ENCODE assay signal across 10 cellular contexts in genomic region chr6:28809947-28810654, GRCh38.
DNase-seq lines count a peak whose midpoint lies in the region; ATAC-seq, FAIRE-seq and TF ChIP-seq lines count a peak whose summit lies in the region.
"Had no signal": no experiment of that assay in that cellular context is flagged by ENCODE, and none has a peak within 500 bp of the region (broad histone marks: within the 10 kb centered on the region; RNA-seq: fewer than 3 reads in every experiment).

No MANE protein-coding gene starts in this region.

- CTCF ChIA-PET in endothelial cell of umbilical vein (lab: Charles Lee) = interaction anchor here (1.5 kb wide), 1 partner anchor 28 kb away, joined by 11 read pairs; no protein-coding TSS in a partner anchor

- H3K9ac ChIP-seq in endothelial cell of umbilical vein (replicated peaks; ENCODE audit: extremely low read depth, insufficient read depth, low read length) = no peak overlapping the region
- no peak overlapping the region for H3K9ac ChIP-seq in skeletal muscle tissue (ENCODE audit: low read depth in 1 of 3, low read length in 3 of 3)

- H3K36me3 Mint-ChIP-seq in activated naive CD4-positive, alpha-beta T cell treated with anti-CD3 and anti-CD28 coated beads, Interleukin-2, amount 50 U/mL, for 24 hours = peaks cover 17% of the 10 kb centered on the region

- FAIRE-seq in endothelial cell of umbilical vein (lab: Jason Lieb, UNC) = peak; percentile 47

- H2AFZ ChIP-seq in endothelial cell of umbilical vein (ENCODE audit: low read depth, low read length) = peak overlapping the region; percentile 34

- dilution Hi-C loops in endothelial cell of umbilical vein (cut with MboI; ENCODE audit: extremely low pct_ligation_motif_present, low sequenced_read_pairs) = no loop called here

- H3K36me3 ChIP-seq in endothelial cell of umbilical vein (ENCODE audit: control insufficient read depth in 2 of 2, extremely low read depth in 1 of 2, insufficient read depth in 2 of 2, low read length in 2 of 2) = no peaks in the 10 kb centered on the region
- H3K36me3 ChIP-seq in skeletal muscle tissue (ENCODE audit: control insufficient read depth in 3 of 3, insufficient read depth in 3 of 3, low read length in 3 of 3) = no peaks in the 10 kb centered on the region
- H3K36me3 ChIP-seq in thyroid gland = no peaks in the 10 kb centered on the region

- peaks cover 2% of the 10 kb centered on the region for H4K20me1 ChIP-seq in endothelial cell of umbilical vein (replicated peaks; ENCODE audit: control insufficient read depth, extremely low read depth, insufficient read depth, low read length)

- intact Hi-C loops in endothelial cell of umbilical vein (cut with micrococcal nuclease) = no loop called here
- intact Hi-C loops in thyroid gland (cut with DNase I) = no loop called here

- H3K9me1 ChIP-seq in endothelial cell of umbilical vein (replicated peaks; ENCODE audit: control insufficient read depth, extremely low read depth, insufficient read depth, low read length) = no peaks in the 10 kb centered on the region

- TF ChIP-seq CTCF in endothelial cell of umbilical vein (IDR thresholded peaks at IDR 0.05; ENCODE audit: extremely low read depth in 1 of 2, insufficient read depth in 1 of 2, low read depth in 1 of 2, low read length in 2 of 2) (no peak), thyroid gland (IDR thresholded peaks at IDR 0.05) (no peak)

- H3K27me3 ChIP-seq in endothelial cell of umbilical vein (ENCODE audit: control insufficient read depth in 2 of 2, insufficient read depth in 2 of 2, low read length in 2 of 2) (peaks cover 54 to 67% of the 10 kb centered on the region in 2 experiments), skeletal muscle tissue (ENCODE audit: control insufficient read depth in 3 of 3, insufficient read depth in 3 of 3, low read length in 3 of 3) (peaks cover 55 to 80% (median 62%) of the 10 kb centered on the region in 3 donors), thyroid gland (peaks cover 62% of the 10 kb centered on the region)

- ATAC-seq in HG03045 (IDR thresholded peaks at IDR 0.05; ENCODE audit: unreplicated experiment) = no peak

- peak overlapping the region in 1 of 3 experiments; percentile 2 for H3K4me3 ChIP-seq in endothelial cell of umbilical vein (replicated peaks in 1 of 3; ENCODE audit: insufficient read depth in 1 of 3, low read depth in 1 of 3, low read length in 3 of 3)
- peak overlapping the region in 2 of 3 donors; percentile 13 to 45 for H3K4me3 ChIP-seq in skeletal muscle tissue (ENCODE audit: low read length in 3 of 3)
- H3K4me3 ChIP-seq in thyroid gland (replicated peaks in 1 of 3) = no peak overlapping the region

- H3K27ac ChIP-seq in endothelial cell of umbilical vein (ENCODE audit: insufficient read depth, low read depth, low read length) (no peak overlapping the region), skeletal muscle tissue (ENCODE audit: low read depth, low read length) (no peak overlapping the region), thyroid gland (no peak overlapping the region)

- peaks cover 70% of the 10 kb centered on the region for H3K27me3 Mint-ChIP-seq in activated naive CD4-positive, alpha-beta T cell treated with anti-CD3 and anti-CD28 coated beads, Interleukin-2, amount 50 U/mL, for 24 hours

- no peak for DNase-seq in activated naive CD4-positive, alpha-beta T cell (lab: John Stamatoyannopoulos, UW)
- peak; percentile 57 for DNase-seq in NCI-H748 treated with DMSO at 0.1 percent for 48 hours (lab: John Stamatoyannopoulos, UW)
- DNase-seq in endothelial cell of umbilical vein (ENCODE audit: low read depth, low spot score) = no peak
- no peak for DNase-seq in DMS53 treated with DMSO at 0.1 percent for 48 hours (lab: John Stamatoyannopoulos, UW; ENCODE audit: unreplicated experiment)
- no peak for DNase-seq in thyroid gland
- DNase-seq: activated CD4-positive, alpha-beta T cell treated with anti-CD3 and anti-CD28 coated beads, Interleukin-2, amount 50 U/mL, for 1 hour; NCI-H1417 treated with DMSO at 0.1 percent for 48 hours had no signal

- peaks cover 9% of the 10 kb centered on the region for H3K4me1 Mint-ChIP-seq in activated naive CD4-positive, alpha-beta T cell treated with anti-CD3 and anti-CD28 coated beads, Interleukin-2, amount 50 U/mL, for 24 hours

- peaks cover 22% of the 10 kb centered on the region for H3K9me3 Mint-ChIP-seq in activated naive CD4-positive, alpha-beta T cell treated with anti-CD3 and anti-CD28 coated beads, Interleukin-2, amount 50 U/mL, for 24 hours

- POLR2A ChIA-PET in endothelial cell of umbilical vein (lab: Charles Lee) = no interaction called here

- H3K27ac Mint-ChIP-seq in activated naive CD4-positive, alpha-beta T cell treated with anti-CD3 and anti-CD28 coated beads, Interleukin-2, amount 50 U/mL, for 24 hours = peak overlapping the region; percentile 87

- TF ChIP-seq POLR2A in endothelial cell of umbilical vein (IDR thresholded peaks at IDR 0.05; ENCODE audit: low read depth, low read length) = no peak
- no peak for TF ChIP-seq POLR2A in thyroid gland (IDR thresholded peaks at IDR 0.05)

- BruUV-seq in endothelial cell of umbilical vein (replicated peaks; lab: Mats Ljungman, UMichigan) = no TSS peak

- H3K4me1 ChIP-seq in endothelial cell of umbilical vein (ENCODE audit: control insufficient read depth, extremely low read depth, insufficient read depth, low read length) = peaks cover 4% of the 10 kb centered on the region
- H3K4me1 ChIP-seq in skeletal muscle tissue (ENCODE audit: control insufficient read depth in 3 of 3, insufficient read depth in 3 of 3, low read length in 3 of 3) = peaks cover 0 to 2% (median 0%) of the 10 kb centered on the region in 3 donors
- no peaks in the 10 kb centered on the region for H3K4me1 ChIP-seq in thyroid gland

- peak overlapping the region; percentile 16 for H3K4me3 Mint-ChIP-seq in activated naive CD4-positive, alpha-beta T cell treated with anti-CD3 and anti-CD28 coated beads, Interleukin-2, amount 50 U/mL, for 24 hours

- H3K9me3 ChIP-seq in endothelial cell of umbilical vein (replicated peaks; ENCODE audit: control insufficient read depth, insufficient read depth, low read length) (no peaks in the 10 kb centered on the region), skeletal muscle tissue (ENCODE audit: control insufficient read depth in 3 of 3, low read length in 3 of 3) (peaks cover 0 to 4% (median 2%) of the 10 kb centered on the region in 3 donors), thyroid gland (no peaks in the 10 kb centered on the region)

- no peaks in the 10 kb centered on the region for H3K79me2 ChIP-seq in endothelial cell of umbilical vein (ENCODE audit: control insufficient read depth, insufficient read depth, low read length)

- H3K4me2 ChIP-seq in endothelial cell of umbilical vein (ENCODE audit: insufficient read depth, low read length) = peak overlapping the region; percentile 0

- 5 to 7% methylated on average over 33 of the region's 33 CpGs for WGBS in thyroid gland, 2 donors

TF ChIP-seq in endothelial cell of umbilical vein, 7 proteins besides CTCF, POLR2A, EP300 and RAD21:
- TF ChIP-seq JUN (IDR thresholded peaks at IDR 0.05; ENCODE audit: borderline replicate concordance, insufficient read depth, insufficient read length, low read depth) (no peak), EZH2 (IDR thresholded peaks at IDR 0.05; ENCODE audit: borderline replicate concordance, low read depth, low read length, severe bottlenecking) (peak; percentile 59)

Comparison
In these comparisons a context has a peak if more than half of its experiments do, and no peak if none do; other contexts are left out.
1. H3K4me3 ChIP-seq: peak in skeletal muscle tissue (2 of 3); none in thyroid gland (0 of 3).